19 cellular contexts compared by ENCODE assay signal in genomic region chr1:160565568-160565967, GRCh38. TPM values are rescaled to one million over a fixed set of nuclear protein-coding genes. Genes with fewer than 3 reads are reported as not detected.
DNase-seq lines count a peak whose midpoint lies in the region; ATAC-seq, FAIRE-seq and TF ChIP-seq lines count a peak whose summit lies in the region.
"Had no signal": no experiment of that assay in that cellular context is flagged by ENCODE, and none has a peak within 500 bp of the region (broad histone marks: within the 10 kb centered on the region; RNA-seq: fewer than 3 reads in every experiment).

No MANE protein-coding gene starts in this region.

- H3K9me3 ChIP-seq in left ventricle myocardium inferior (replicated peaks), result peaks cover 21% of the 10 kb centered on the region
- peaks cover 0 to 12% of the 10 kb centered on the region in 2 donors for H3K9me3 ChIP-seq in right atrium auricular region
- no peaks in the 10 kb centered on the region for H3K9me3 ChIP-seq in PC-9 (ENCODE audit: insufficient read depth, low read depth)
- H3K9me3 ChIP-seq in kidney (ENCODE audit: control insufficient read depth in 1 of 2, low read length in 2 of 2), result no peaks in the 10 kb centered on the region

- ATAC-seq in GM21619 (IDR thresholded peaks at IDR 0.05; ENCODE audit: unreplicated experiment), result no peak
- ATAC-seq: Panc1 had no signal

- H3F3A ChIP-seq in PC-9 (ENCODE audit: insufficient read depth, low read depth), result no peaks in the 10 kb centered on the region

- no TSS peak for BruUV-seq in PC-9 (replicated peaks; lab: Mats Ljungman, UMichigan)

- H3K4me1 ChIP-seq in left ventricle myocardium inferior (no peaks in the 10 kb centered on the region), right atrium auricular region (no peaks in the 10 kb centered on the region), PC-9 (replicated peaks; ENCODE audit: insufficient read depth) (no peaks in the 10 kb centered on the region), kidney (ENCODE audit: control insufficient read depth in 1 of 2, insufficient read depth in 1 of 2, low read depth in 1 of 2, low read length in 2 of 2) (no peaks in the 10 kb centered on the region)

- no peaks in the 10 kb centered on the region for H3K9me2 ChIP-seq in PC-9 (ENCODE audit: insufficient read depth)

- peak overlapping the region; percentile 41 for H3K27ac ChIP-seq in left ventricle myocardium inferior (replicated peaks)
- no peak overlapping the region for H3K27ac ChIP-seq in right atrium auricular region
- H3K27ac ChIP-seq in PC-9, result no peak overlapping the region
- no peak overlapping the region for H3K27ac ChIP-seq in kidney (ENCODE audit: low read depth in 2 of 2, low read length in 2 of 2)
- H3K27ac ChIP-seq: SK-N-MC had no signal

- H3K4me3 Mint-ChIP-seq in dendritic cell treated with granulocyte-macrophage colony-stimulating factor and Interleukin-4, amounts not matched to agents 40 ng/mL and 50 ng/mL, for 4 days, result peak overlapping the region; percentile 37
- H3K4me3 Mint-ChIP-seq: activated naive CD4-positive, alpha-beta T cell treated with anti-CD3 and anti-CD28 coated beads for 36 hours; brain had no signal

- TF ChIP-seq CTCF in left ventricle myocardium inferior (IDR thresholded peaks at IDR 0.05; ENCODE audit: borderline replicate concordance) (no peak), right atrium auricular region (IDR thresholded peaks at IDR 0.05) (no peak), PC-9 (conservative IDR thresholded peaks at IDR 0.05) (no peak), kidney (IDR thresholded peaks at IDR 0.05; ENCODE audit: borderline replicate concordance, extremely low read depth, insufficient read depth) (no peak)

- H3K36me3 ChIP-seq in left ventricle myocardium inferior, result no peaks in the 10 kb centered on the region
- no peaks in the 10 kb centered on the region for H3K36me3 ChIP-seq in right atrium auricular region
- H3K36me3 ChIP-seq in PC-9 (ENCODE audit: low read depth), result no peaks in the 10 kb centered on the region
- H3K36me3 ChIP-seq in kidney (ENCODE audit: control insufficient read depth in 1 of 2, insufficient read depth in 2 of 2, low read length in 2 of 2), result no peaks in the 10 kb centered on the region

- H3K79me2 ChIP-seq in PC-9 (ENCODE audit: low read depth), result no peaks in the 10 kb centered on the region

- CTCF ChIA-PET in PC-9 (lab: Charles Lee), result no interaction called here

- H3K27me3 Mint-ChIP-seq in dendritic cell treated with granulocyte-macrophage colony-stimulating factor and Interleukin-4, amounts not matched to agents 40 ng/mL and 50 ng/mL, for 4 days, result no peaks in the 10 kb centered on the region

- no peak overlapping the region; the same call in 1 of the 2 replicates for H3K4me2 ChIP-seq in PC-9

- no peak overlapping the region for H3K9ac ChIP-seq in kidney (ENCODE audit: low read length in 2 of 2)

- intact Hi-C loops in left ventricle myocardium inferior (cut with micrococcal nuclease) (no loop called here), PC-9 (cut with micrococcal nuclease; ENCODE audit: unreplicated experiment) (no loop called here), kidney (cut with DNase I) (no loop called here)
- intact Hi-C loops in dendritic cell treated with granulocyte-macrophage colony-stimulating factor and Interleukin-4, amounts not matched to agents 40 ng/mL and 50 ng/mL, for 4 days (cut with micrococcal nuclease), result no loop called here

- H3K4me3 ChIP-seq in left ventricle myocardium inferior (peak overlapping the region; percentile 15), right atrium auricular region (no peak overlapping the region), PC-9 (no peak overlapping the region), kidney (ENCODE audit: low read length in 2 of 2) (no peak overlapping the region)
- H3K4me3 ChIP-seq: SK-N-MC had no signal

- FAIRE-seq in kidney (lab: Jason Lieb, UNC), result no peak
- FAIRE-seq: D721Med had no signal

- DNase-seq in left ventricle myocardium inferior, result no peak
- no peak for DNase-seq in right atrium auricular region (ENCODE audit: low spot score)
- no peak for DNase-seq in PC-9
- peak; percentile 37 for DNase-seq in superior temporal gyrus (ENCODE audit: extremely low spot score)
- DNase-seq in kidney, result no peak
- no peak for DNase-seq in putamen (ENCODE audit: low spot score)
- DNase-seq: activated naive CD4-positive, alpha-beta T cell treated with anti-CD3 and anti-CD28 coated beads for 36 hours; dermis blood vessel endothelial cell; GF-D8; mesenchymal stem cell; NCI-H2081 treated with DMSO at 0.1 percent for 48 hours; NCI-H526 treated with DMSO at 0.1 percent for 48 hours had no signal

- H3K27me3 ChIP-seq in left ventricle myocardium inferior (ENCODE audit: low read depth), result no peaks in the 10 kb centered on the region
- H3K27me3 ChIP-seq in right atrium auricular region, result no peaks in the 10 kb centered on the region
- peaks cover 51% of the 10 kb centered on the region for H3K27me3 ChIP-seq in PC-9 (ENCODE audit: insufficient read depth, low read depth)

- H3K4me1 Mint-ChIP-seq in dendritic cell treated with granulocyte-macrophage colony-stimulating factor and Interleukin-4, amounts not matched to agents 40 ng/mL and 50 ng/mL, for 4 days (ENCODE audit: low read depth), result peaks cover 91% of the 10 kb centered on the region
- H3K4me1 Mint-ChIP-seq: brain had no signal

- peaks cover 8% of the 10 kb centered on the region for H3K9me3 Mint-ChIP-seq in dendritic cell treated with granulocyte-macrophage colony-stimulating factor and Interleukin-4, amounts not matched to agents 40 ng/mL and 50 ng/mL, for 4 days

- H4K20me1 ChIP-seq in PC-9 (ENCODE audit: insufficient read depth), result no peaks in the 10 kb centered on the region

- peak overlapping the region; percentile 63; the same call in 1 of the 2 replicates for H2AFZ ChIP-seq in PC-9

- peaks cover 99% of the 10 kb centered on the region for H3K36me3 Mint-ChIP-seq in dendritic cell treated with granulocyte-macrophage colony-stimulating factor and Interleukin-4, amounts not matched to agents 40 ng/mL and 50 ng/mL, for 4 days (ENCODE audit: low read depth)
- H3K36me3 Mint-ChIP-seq: brain had no signal

- POLR2A ChIA-PET in PC-9 (lab: Charles Lee; ENCODE audit: unreplicated experiment), result no interaction called here

- peak overlapping the region; percentile 74 for H3K27ac Mint-ChIP-seq in dendritic cell treated with granulocyte-macrophage colony-stimulating factor and Interleukin-4, amounts not matched to agents 40 ng/mL and 50 ng/mL, for 4 days
- H3K27ac Mint-ChIP-seq: activated naive CD4-positive, alpha-beta T cell treated with anti-CD3 and anti-CD28 coated beads for 36 hours; brain had no signal

RNA-seq across cellular contexts. Expression of gene CD84, which starts 13.7 kb away (rescaled TPM):
- total RNA-seq in left ventricle myocardium inferior, result 3.6 TPM
- total RNA-seq in right atrium auricular region, result 1 to 10 TPM; 2.5 to 3.1 TPM
- not detected in 2 replicates for total RNA-seq in PC-9 (2021)
- total RNA-seq in kidney, result 17.5 TPM
- polyA plus RNA-seq in kidney (ENCODE audit: insufficient read depth, low read depth, low replicate concordance), result 0.30 TPM
- total RNA-seq: dermis blood vessel endothelial cell had no signal
- polyA plus RNA-seq: neural cell had no signal

RNA-seq across cellular contexts. Expression of gene SLAMF6, which starts 42.5 kb away (rescaled TPM):
- 0.22 TPM for total RNA-seq in left ventricle myocardium inferior
- total RNA-seq in right atrium auricular region, result 1 to 10 TPM in 1 of 2 donors, under 1 TPM in 1; 0.19 to 1.3 TPM
- total RNA-seq in PC-9 (2021), result not detected in 2 replicates
- 5.5 TPM for total RNA-seq in kidney
- polyA plus RNA-seq in kidney (ENCODE audit: insufficient read depth, low read depth, low replicate concordance), result not detected
- total RNA-seq: dermis blood vessel endothelial cell had no signal
- polyA plus RNA-seq: neural cell had no signal
